ENCODE assay signal across 18 cellular contexts in the genomic region with DNA sequence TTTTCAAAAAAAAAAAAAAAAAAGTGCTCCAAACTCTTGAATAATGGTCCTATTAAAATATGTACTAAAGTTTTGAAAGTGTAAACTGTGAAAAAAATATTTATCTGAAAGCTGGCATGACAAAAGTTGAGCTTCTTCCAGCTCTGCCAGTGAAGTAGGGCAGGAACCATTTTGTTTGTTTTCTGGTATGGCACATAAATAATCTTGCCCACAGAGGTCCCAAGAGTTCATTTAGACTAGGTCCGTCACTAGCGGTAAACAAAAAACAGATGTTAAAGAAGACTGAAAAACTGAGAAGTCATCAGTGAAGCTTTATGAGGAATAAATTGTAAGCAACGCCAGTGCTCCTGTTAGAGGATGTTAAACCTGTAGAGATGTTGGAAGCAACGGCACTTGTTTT. TPM values are rescaled to one million over a fixed set of nuclear protein-coding genes. Genes with fewer than 3 reads are reported as not detected.
"Had no signal": no experiment of that assay in that cellular context is flagged by ENCODE, and none has a peak within 500 bp of the region (broad histone marks: within the 10 kb centered on the region; RNA-seq: fewer than 3 reads in every experiment).

No MANE protein-coding gene starts in this region.

- H3K4me1 ChIP-seq: psoas muscle, right lobe of liver had no signal

- H3K36me3 ChIP-seq: right lobe of liver, WERI-Rb-1 had no signal

- H3K27me3 ChIP-seq: right lobe of liver had no signal

- DNase-seq: activated CD4-positive, alpha-beta T cell treated with anti-CD3 and anti-CD28 coated beads for 36 hours; activated CD8-positive, alpha-beta memory T cell treated with anti-CD3 and anti-CD28 coated beads, Interleukin-2, amount 50 U/mL, for 4 hours; activated CD8-positive, alpha-beta T cell treated with anti-CD3 and anti-CD28 coated beads for 36 hours; activated gamma-delta T cell treated with Interleukin-2 at 50 U/mL for 16 hours; activated naive CD8-positive, alpha-beta T cell treated with anti-CD3 and anti-CD28 coated beads for 36 hours; activated T-cell treated with anti-CD3 and anti-CD28 coated beads, Interleukin-2, amount 50 U/mL, for 72 hours; anterior cingulate cortex; left cardiac atrium; naive thymus-derived CD4-positive, alpha-beta T cell; psoas muscle; right lobe of liver; stimulated activated CD4-positive, alpha-beta T cell treated with anti-CD3 and anti-CD28 coated beads, Interleukin-12 subunit alpha, Interleukin-12 subunit beta, amount 100 ng/mL, for 4 hours; stimulated activated naive CD4-positive, alpha-beta T cell treated with Interleukin-2 at 50 U/mL for 16 hours; T-helper 1 cell; WERI-Rb-1 had no signal

- H3K27ac ChIP-seq: psoas muscle, right lobe of liver, WERI-Rb-1 had no signal

- ATAC-seq: activated CD4-positive, alpha-beta T cell treated with anti-CD3 and anti-CD28 coated beads for 36 hours; activated T-cell treated with anti-CD3 and anti-CD28 coated beads, Interleukin-2, amount 50 U/mL, for 72 hours; left cardiac atrium; naive thymus-derived CD4-positive, alpha-beta T cell; psoas muscle; right lobe of liver had no signal

- H3K4me3 ChIP-seq: lung, psoas muscle, right lobe of liver had no signal

- H3K9me3 ChIP-seq: psoas muscle, right lobe of liver had no signal

RNA-seq across cellular contexts. Expression of a gene that starts 7.0 kb away (rescaled TPM):
- total RNA-seq: bronchial epithelial cell had no signal

RNA-seq across cellular contexts. Expression of a gene that starts 41.5 kb away (rescaled TPM):
- total RNA-seq: activated CD8-positive, alpha-beta T cell treated with anti-CD3 and anti-CD28 coated beads for 36 hours; activated naive CD8-positive, alpha-beta T cell treated with anti-CD3 and anti-CD28 coated beads for 36 hours; activated T-cell treated with anti-CD3 and anti-CD28 coated beads, Interleukin-2, amount 50 U/mL, for 72 hours; bronchial epithelial cell; left cardiac atrium; psoas muscle; right lobe of liver; ureter had no signal
- polyA plus RNA-seq: naive thymus-derived CD4-positive, alpha-beta T cell; psoas muscle had no signal

RNA-seq across cellular contexts. Expression of a gene that starts 45.7 kb away (rescaled TPM):
- total RNA-seq: activated CD4-positive, alpha-beta T cell treated with anti-CD3 and anti-CD28 coated beads for 36 hours; activated CD8-positive, alpha-beta T cell treated with anti-CD3 and anti-CD28 coated beads for 36 hours; activated naive CD8-positive, alpha-beta T cell treated with anti-CD3 and anti-CD28 coated beads for 36 hours had no signal
